ENCODE assay signal across 22 cellular contexts in the genomic region with DNA sequence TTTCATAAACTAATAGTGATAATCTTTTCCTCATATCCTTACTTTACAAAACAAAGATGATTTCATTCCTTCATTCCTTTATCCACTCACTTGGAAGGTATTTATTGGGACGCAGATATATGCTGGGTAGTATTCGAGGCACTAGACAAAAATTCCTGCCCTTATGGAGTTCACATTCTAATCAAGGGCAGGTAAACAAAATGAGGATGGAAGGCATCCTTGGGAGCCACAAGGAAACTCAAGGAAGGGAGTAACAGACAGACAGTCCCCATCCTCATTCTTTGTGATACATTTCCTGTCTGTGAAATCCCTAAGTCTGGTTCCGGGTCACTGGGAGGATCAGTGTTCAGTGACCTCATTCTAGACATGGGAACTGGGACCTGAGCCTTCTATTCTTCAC. TPM values are rescaled to one million over a fixed set of nuclear protein-coding genes. Genes with fewer than 3 reads are reported as not detected.
"Had no signal": no experiment of that assay in that cellular context is flagged by ENCODE, and none has a peak within 500 bp of the region (broad histone marks: within the 10 kb centered on the region; RNA-seq: fewer than 3 reads in every experiment).

No MANE protein-coding gene starts in this region.

- H3K4me3 ChIP-seq: esophagus squamous epithelium, heart right ventricle, lung, mucosa of descending colon, ovary, skin epidermis, thoracic aorta, tibial nerve, upper lobe of right lung, uterus had no signal

- H3K4me3 Mint-ChIP-seq: endodermal cell; mesothelial cell of epicardium; naive B cell; natural killer cell treated with Interleukin-12 subunit alpha and Interleukin-12 subunit beta and Interleukin-15 and Interleukin-18, amount 100 ng/mL, for 72 hours; neural crest cell; stimulated activated naive B cell treated with anti-CD40 and anti-IgM and Interleukin-4, amounts not matched to agents 10 μg/mL and 1 μg/mL and 100 μg/mL, for 72 hours; stimulated activated naive CD8-positive, alpha-beta T cell treated with anti-CD3 and anti-CD28 coated beads, Interleukin-15, Interleukin-2, amounts not matched to agents 100 ng/mL and 50 ng/mL, for 24 hours had no signal

- H3K27ac Mint-ChIP-seq: endodermal cell; mesothelial cell of epicardium; naive B cell; natural killer cell treated with Interleukin-12 subunit alpha and Interleukin-12 subunit beta and Interleukin-15 and Interleukin-18, amount 100 ng/mL, for 72 hours; stimulated activated naive B cell treated with anti-CD40 and anti-IgM and Interleukin-4, amounts not matched to agents 10 μg/mL and 1 μg/mL and 100 μg/mL, for 72 hours; stimulated activated naive CD8-positive, alpha-beta T cell treated with anti-CD3 and anti-CD28 coated beads, Interleukin-15, Interleukin-2, amounts not matched to agents 100 ng/mL and 50 ng/mL, for 24 hours had no signal

- DNase-seq: effector CD8-positive, alpha-beta T cell; esophagus squamous epithelium; foreskin melanocyte had no signal

- FAIRE-seq: colon, islet of Langerhans had no signal

- H3K36me3 ChIP-seq: esophagus squamous epithelium, heart right ventricle, ovary, thoracic aorta, tibial nerve, upper lobe of right lung, uterus had no signal

- H3K27me3 ChIP-seq: ovary, tibial nerve, upper lobe of right lung, uterus had no signal

- H3K36me3 Mint-ChIP-seq: mesothelial cell of epicardium; naive B cell; natural killer cell treated with Interleukin-12 subunit alpha and Interleukin-12 subunit beta and Interleukin-15 and Interleukin-18, amount 100 ng/mL, for 72 hours; stimulated activated naive B cell treated with anti-CD40 and anti-IgM and Interleukin-4, amounts not matched to agents 10 μg/mL and 1 μg/mL and 100 μg/mL, for 72 hours had no signal

- H3K4me1 Mint-ChIP-seq: endodermal cell; mesothelial cell of epicardium; naive B cell; neural crest cell; stimulated activated naive B cell treated with anti-CD40 and anti-IgM and Interleukin-4, amounts not matched to agents 10 μg/mL and 1 μg/mL and 100 μg/mL, for 72 hours had no signal

- H3K9me3 Mint-ChIP-seq: endodermal cell; mesothelial cell of epicardium; naive B cell; natural killer cell treated with Interleukin-12 subunit alpha and Interleukin-12 subunit beta and Interleukin-15 and Interleukin-18, amount 100 ng/mL, for 72 hours; neural crest cell; stimulated activated naive B cell treated with anti-CD40 and anti-IgM and Interleukin-4, amounts not matched to agents 10 μg/mL and 1 μg/mL and 100 μg/mL, for 72 hours; stimulated activated naive CD8-positive, alpha-beta T cell treated with anti-CD3 and anti-CD28 coated beads, Interleukin-15, Interleukin-2, amounts not matched to agents 100 ng/mL and 50 ng/mL, for 24 hours had no signal

RNA-seq across cellular contexts. Expression of a gene that starts 45.2 kb away (rescaled TPM):
- total RNA-seq: natural killer cell treated with Interleukin-12 subunit alpha and Interleukin-12 subunit beta and Interleukin-15 and Interleukin-18, amount 100 ng/mL, for 72 hours; neural crest cell; pulmonary artery endothelial cell; upper lobe of right lung had no signal
